In the genomic region with DNA sequence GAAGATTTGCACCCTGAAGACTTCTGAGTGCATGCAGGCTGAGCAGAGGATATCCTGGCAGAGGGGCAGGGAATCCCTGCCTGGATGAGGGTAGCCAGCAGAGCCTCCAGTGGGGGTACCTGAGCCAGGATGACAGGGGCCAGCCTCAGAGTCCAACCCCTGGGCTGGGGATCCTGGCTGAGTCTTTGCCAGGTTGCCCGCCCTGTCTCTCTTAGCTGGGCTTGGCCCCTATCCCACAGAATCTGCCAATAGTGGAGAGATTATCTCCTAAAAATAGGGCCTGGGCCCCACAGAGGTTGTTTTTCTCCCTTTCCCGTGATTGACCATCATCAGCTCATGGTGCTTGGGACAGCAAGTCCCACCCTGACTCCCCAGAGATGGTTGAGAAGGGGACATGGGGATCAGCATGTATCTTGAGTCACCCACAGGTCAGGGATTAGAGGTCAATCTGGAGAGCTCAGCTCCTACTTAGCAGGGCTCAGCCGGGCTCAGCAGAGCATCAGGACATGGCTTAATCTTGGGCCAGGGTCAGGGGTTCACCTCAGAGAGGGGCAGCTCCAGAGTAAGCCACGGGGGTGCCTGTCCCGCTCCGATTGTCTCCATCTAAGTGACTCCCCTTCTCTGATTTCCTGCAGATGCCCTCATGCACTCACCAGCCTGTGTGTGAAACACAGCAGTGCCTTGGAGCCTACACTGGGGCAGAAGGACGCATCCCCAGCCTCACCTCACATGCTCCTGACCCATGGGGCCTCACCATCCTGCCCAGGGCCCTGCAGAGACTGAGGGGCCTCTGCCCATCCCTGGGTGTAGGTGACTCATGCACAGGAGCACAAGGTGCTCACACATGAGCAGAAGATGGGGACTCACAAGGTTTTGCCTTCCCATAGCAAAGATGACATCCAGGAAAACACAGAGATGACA, we compare ENCODE assay signal across 1 cellular context.
TF ChIP-seq lines count a peak whose summit lies in the region.

No MANE protein-coding gene starts in this region.

TF ChIP-seq in HepG2, 621 proteins besides CTCF, POLR2A, EP300 and RAD21:
- TF ChIP-seq SAP130 (CRISPR knock-in tag; IDR thresholded peaks at IDR 0.05; ENCODE audit: low read depth): peak; percentile 20; the same call in 1 of the 2 replicates
- TF ChIP-seq ZNF253 (CRISPR knock-in tag; IDR thresholded peaks at IDR 0.05; ENCODE audit: borderline replicate concordance): no peak
- TF ChIP-seq GLI4 (CRISPR knock-in tag; IDR thresholded peaks at IDR 0.05; ENCODE audit: borderline replicate concordance): no peak
- TF ChIP-seq ZNF549 (CRISPR knock-in tag; IDR thresholded peaks at IDR 0.05): no peak
- TF ChIP-seq ZNF546 (CRISPR knock-in tag; conservative IDR thresholded peaks at IDR 0.05): no peak
- TF ChIP-seq FOXK2 (IDR thresholded peaks at IDR 0.05): no peak
- peak; percentile 69; the same call in 1 of the 2 replicates for TF ChIP-seq RXRA (CRISPR knock-in tag; IDR thresholded peaks at IDR 0.05)
- no peak for TF ChIP-seq TERF1 (CRISPR knock-in tag; IDR thresholded peaks at IDR 0.05)
- no peak for TF ChIP-seq AHR (CRISPR knock-in tag; IDR thresholded peaks at IDR 0.05)
- TF ChIP-seq FOXO1 (CRISPR knock-in tag; IDR thresholded peaks at IDR 0.05): 0 out of 2 replicates have a peak, but pooled peaks have one; percentile 6
- peak; percentile 41; the same call in 1 of the 2 replicates for TF ChIP-seq ZNF768 (CRISPR knock-in tag; IDR thresholded peaks at IDR 0.05)
- no peak for TF ChIP-seq GZF1 (CRISPR knock-in tag; IDR thresholded peaks at IDR 0.05)
- peak; percentile 19; the same call in 1 of the 2 replicates for TF ChIP-seq BCL6 (CRISPR knock-in tag; IDR thresholded peaks at IDR 0.05)
- 0 out of 2 replicates have a peak, but pooled peaks have one; percentile 36 for TF ChIP-seq RXRB (CRISPR knock-in tag; IDR thresholded peaks at IDR 0.05; ENCODE audit: borderline replicate concordance)
- no peak for TF ChIP-seq ZFP36L1 (CRISPR knock-in tag; IDR thresholded peaks at IDR 0.05)
- TF ChIP-seq, protein P1, sequence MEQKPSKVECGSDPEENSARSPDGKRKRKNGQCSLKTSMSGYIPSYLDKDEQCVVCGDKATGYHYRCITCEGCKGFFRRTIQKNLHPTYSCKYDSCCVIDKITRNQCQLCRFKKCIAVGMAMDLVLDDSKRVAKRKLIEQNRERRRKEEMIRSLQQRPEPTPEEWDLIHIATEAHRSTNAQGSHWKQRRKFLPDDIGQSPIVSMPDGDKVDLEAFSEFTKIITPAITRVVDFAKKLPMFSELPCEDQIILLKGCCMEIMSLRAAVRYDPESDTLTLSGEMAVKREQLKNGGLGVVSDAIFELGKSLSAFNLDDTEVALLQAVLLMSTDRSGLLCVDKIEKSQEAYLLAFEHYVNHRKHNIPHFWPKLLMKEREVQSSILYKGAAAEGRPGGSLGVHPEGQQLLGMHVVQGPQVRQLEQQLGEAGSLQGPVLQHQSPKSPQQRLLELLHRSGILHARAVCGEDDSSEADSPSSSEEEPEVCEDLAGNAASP (CRISPR knock-in tag; IDR thresholded peaks at IDR 0.05; ENCODE audit: borderline replicate concordance): peak; percentile 74; the same call in 1 of the 2 replicates
- TF ChIP-seq, protein P2, sequence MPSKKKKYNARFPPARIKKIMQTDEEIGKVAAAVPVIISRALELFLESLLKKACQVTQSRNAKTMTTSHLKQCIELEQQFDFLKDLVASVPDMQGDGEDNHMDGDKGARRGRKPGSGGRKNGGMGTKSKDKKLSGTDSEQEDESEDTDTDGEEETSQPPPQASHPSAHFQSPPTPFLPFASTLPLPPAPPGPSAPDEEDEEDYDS (CRISPR knock-in tag; IDR thresholded peaks at IDR 0.05): no peak
- TF ChIP-seq ZBTB8A (CRISPR knock-in tag; IDR thresholded peaks at IDR 0.05; ENCODE audit: borderline replicate concordance, low read depth): no peak
- no peak for TF ChIP-seq POLR2AphosphoS2 (IDR thresholded peaks at IDR 0.05; ENCODE audit: low read depth, low read length)
- TF ChIP-seq, protein P3, sequence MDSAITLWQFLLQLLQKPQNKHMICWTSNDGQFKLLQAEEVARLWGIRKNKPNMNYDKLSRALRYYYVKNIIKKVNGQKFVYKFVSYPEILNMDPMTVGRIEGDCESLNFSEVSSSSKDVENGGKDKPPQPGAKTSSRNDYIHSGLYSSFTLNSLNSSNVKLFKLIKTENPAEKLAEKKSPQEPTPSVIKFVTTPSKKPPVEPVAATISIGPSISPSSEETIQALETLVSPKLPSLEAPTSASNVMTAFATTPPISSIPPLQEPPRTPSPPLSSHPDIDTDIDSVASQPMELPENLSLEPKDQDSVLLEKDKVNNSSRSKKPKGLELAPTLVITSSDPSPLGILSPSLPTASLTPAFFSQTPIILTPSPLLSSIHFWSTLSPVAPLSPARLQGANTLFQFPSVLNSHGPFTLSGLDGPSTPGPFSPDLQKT (CRISPR knock-in tag; IDR thresholded peaks at IDR 0.05; ENCODE audit: borderline replicate concordance): no peak
- no peak for TF ChIP-seq JARID2 (CRISPR knock-in tag; IDR thresholded peaks at IDR 0.05; ENCODE audit: insufficient replicate concordance)
- no peak for TF ChIP-seq ZNF678 (CRISPR knock-in tag; IDR thresholded peaks at IDR 0.05)
- 0 out of 2 replicates have a peak, but pooled peaks have one; percentile 44 for TF ChIP-seq DNMT1 (CRISPR knock-in tag; IDR thresholded peaks at IDR 0.05)
- 0 out of 2 replicates have a peak, but pooled peaks have one; percentile 35 for TF ChIP-seq HMG20A (CRISPR knock-in tag; IDR thresholded peaks at IDR 0.05; ENCODE audit: borderline replicate concordance)
- TF ChIP-seq ZNF335 (CRISPR knock-in tag; IDR thresholded peaks at IDR 0.05): 0 out of 2 replicates have a peak, but pooled peaks have one; percentile 32
- TF ChIP-seq NR2F1 (CRISPR knock-in tag; IDR thresholded peaks at IDR 0.05): no peak
- peak; percentile 86 for TF ChIP-seq FOSL2 (CRISPR knock-in tag; IDR thresholded peaks at IDR 0.05)
- no peak for TF ChIP-seq TMF1 (CRISPR knock-in tag; IDR thresholded peaks at IDR 0.05; ENCODE audit: low read depth)
- no peak for TF ChIP-seq CENPX (CRISPR knock-in tag; IDR thresholded peaks at IDR 0.05)
- TF ChIP-seq, protein P4, sequence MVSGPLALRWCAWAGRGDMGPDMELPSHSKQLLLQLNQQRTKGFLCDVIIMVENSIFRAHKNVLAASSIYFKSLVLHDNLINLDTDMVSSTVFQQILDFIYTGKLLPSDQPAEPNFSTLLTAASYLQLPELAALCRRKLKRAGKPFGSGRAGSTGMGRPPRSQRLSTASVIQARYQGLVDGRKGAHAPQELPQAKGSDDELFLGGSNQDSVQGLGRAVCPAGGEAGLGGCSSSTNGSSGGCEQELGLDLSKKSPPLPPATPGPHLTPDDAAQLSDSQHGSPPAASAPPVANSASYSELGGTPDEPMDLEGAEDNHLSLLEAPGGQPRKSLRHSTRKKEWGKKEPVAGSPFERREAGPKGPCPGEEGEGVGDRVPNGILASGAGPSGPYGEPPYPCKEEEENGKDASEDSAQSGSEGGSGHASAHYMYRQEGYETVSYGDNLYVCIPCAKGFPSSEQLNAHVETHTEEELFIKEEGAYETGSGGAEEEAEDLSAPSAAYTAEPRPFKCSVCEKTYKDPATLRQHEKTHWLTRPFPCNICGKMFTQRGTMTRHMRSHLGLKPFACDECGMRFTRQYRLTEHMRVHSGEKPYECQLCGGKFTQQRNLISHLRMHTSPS (CRISPR knock-in tag; IDR thresholded peaks at IDR 0.05; ENCODE audit: low read depth): peak; percentile 62; the same call in 1 of the 2 replicates
- TF ChIP-seq SIX1 (CRISPR knock-in tag; IDR thresholded peaks at IDR 0.05; ENCODE audit: borderline replicate concordance): no peak
- no peak for TF ChIP-seq TFDP2 (CRISPR knock-in tag; IDR thresholded peaks at IDR 0.05)
- TF ChIP-seq, protein P5, sequence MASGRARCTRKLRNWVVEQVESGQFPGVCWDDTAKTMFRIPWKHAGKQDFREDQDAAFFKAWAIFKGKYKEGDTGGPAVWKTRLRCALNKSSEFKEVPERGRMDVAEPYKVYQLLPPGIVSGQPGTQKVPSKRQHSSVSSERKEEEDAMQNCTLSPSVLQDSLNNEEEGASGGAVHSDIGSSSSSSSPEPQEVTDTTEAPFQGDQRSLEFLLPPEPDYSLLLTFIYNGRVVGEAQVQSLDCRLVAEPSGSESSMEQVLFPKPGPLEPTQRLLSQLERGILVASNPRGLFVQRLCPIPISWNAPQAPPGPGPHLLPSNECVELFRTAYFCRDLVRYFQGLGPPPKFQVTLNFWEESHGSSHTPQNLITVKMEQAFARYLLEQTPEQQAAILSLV (CRISPR knock-in tag; IDR thresholded peaks at IDR 0.05; ENCODE audit: borderline replicate concordance): 0 out of 2 replicates have a peak, but pooled peaks have one; percentile 36
- TF ChIP-seq, protein P6, sequence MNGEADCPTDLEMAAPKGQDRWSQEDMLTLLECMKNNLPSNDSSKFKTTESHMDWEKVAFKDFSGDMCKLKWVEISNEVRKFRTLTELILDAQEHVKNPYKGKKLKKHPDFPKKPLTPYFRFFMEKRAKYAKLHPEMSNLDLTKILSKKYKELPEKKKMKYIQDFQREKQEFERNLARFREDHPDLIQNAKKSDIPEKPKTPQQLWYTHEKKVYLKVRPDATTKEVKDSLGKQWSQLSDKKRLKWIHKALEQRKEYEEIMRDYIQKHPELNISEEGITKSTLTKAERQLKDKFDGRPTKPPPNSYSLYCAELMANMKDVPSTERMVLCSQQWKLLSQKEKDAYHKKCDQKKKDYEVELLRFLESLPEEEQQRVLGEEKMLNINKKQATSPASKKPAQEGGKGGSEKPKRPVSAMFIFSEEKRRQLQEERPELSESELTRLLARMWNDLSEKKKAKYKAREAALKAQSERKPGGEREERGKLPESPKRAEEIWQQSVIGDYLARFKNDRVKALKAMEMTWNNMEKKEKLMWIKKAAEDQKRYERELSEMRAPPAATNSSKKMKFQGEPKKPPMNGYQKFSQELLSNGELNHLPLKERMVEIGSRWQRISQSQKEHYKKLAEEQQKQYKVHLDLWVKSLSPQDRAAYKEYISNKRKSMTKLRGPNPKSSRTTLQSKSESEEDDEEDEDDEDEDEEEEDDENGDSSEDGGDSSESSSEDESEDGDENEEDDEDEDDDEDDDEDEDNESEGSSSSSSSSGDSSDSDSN (CRISPR knock-in tag; IDR thresholded peaks at IDR 0.05): peak; percentile 46; the same call in 1 of the 2 replicates
- TF ChIP-seq IRF2 (CRISPR knock-in tag; IDR thresholded peaks at IDR 0.05): no peak
- TF ChIP-seq ZNF687 (CRISPR knock-in tag; IDR thresholded peaks at IDR 0.05): peak; percentile 23; the same call in 1 of the 2 replicates
- TF ChIP-seq GPN1 (CRISPR knock-in tag; IDR thresholded peaks at IDR 0.05; ENCODE audit: borderline replicate concordance): no peak
- peak; percentile 19; the same call in 1 of the 2 replicates for TF ChIP-seq ERF (CRISPR knock-in tag; IDR thresholded peaks at IDR 0.05)
- TF ChIP-seq NR2C2 (CRISPR knock-in tag; IDR thresholded peaks at IDR 0.05; ENCODE audit: borderline replicate concordance): no peak
- 0 out of 2 replicates have a peak, but pooled peaks have one; percentile 7 for TF ChIP-seq ETV5 (CRISPR knock-in tag; IDR thresholded peaks at IDR 0.05; ENCODE audit: borderline replicate concordance)
- TF ChIP-seq AKAP8 (CRISPR knock-in tag; IDR thresholded peaks at IDR 0.05): no peak
- TF ChIP-seq GATAD1 (CRISPR knock-in tag; IDR thresholded peaks at IDR 0.05): 0 out of 2 replicates have a peak, but pooled peaks have one; percentile 30
- TF ChIP-seq ZBTB38 (CRISPR knock-in tag; IDR thresholded peaks at IDR 0.05): peak; percentile 16; the same call in 1 of the 2 replicates
